ENCODE assay signal across 15 cellular contexts in genomic region chr7:94584113-94584512, GRCh38.
DNase-seq lines count a peak whose midpoint lies in the region; TF ChIP-seq lines count a peak whose summit lies in the region.
"Had no signal": no experiment of that assay in that cellular context is flagged by ENCODE, and none has a peak within 500 bp of the region (broad histone marks: within the 10 kb centered on the region; RNA-seq: fewer than 3 reads in every experiment).

No MANE protein-coding gene starts in this region.

- no peak for TF ChIP-seq POLR2A in suprapubic skin (IDR thresholded peaks at IDR 0.05)

- H3K27ac ChIP-seq in suprapubic skin = no peak overlapping the region
- no peak overlapping the region for H3K27ac ChIP-seq in SK-N-SH (ENCODE audit: low read depth in 2 of 2, low read length in 1 of 2)

- TF ChIP-seq EP300 in suprapubic skin (IDR thresholded peaks at IDR 0.05) (no peak), SK-N-SH (IDR thresholded peaks at IDR 0.05; ENCODE audit: borderline replicate concordance in 1 of 2, low read depth in 1 of 2, low read length in 1 of 2) (no peak)

- H3K36me3 ChIP-seq in suprapubic skin (no peaks in the 10 kb centered on the region), SK-N-SH (replicated peaks in 1 of 2; ENCODE audit: control insufficient read depth in 1 of 2, insufficient read depth in 2 of 2, low read length in 1 of 2) (peaks cover 28 to 37% of the 10 kb centered on the region in 2 experiments)

- H3K27me3 Mint-ChIP-seq in CD14-positive monocyte (ENCODE audit: low read depth in 3 of 3) = no peaks in the 10 kb centered on the region
- H3K27me3 Mint-ChIP-seq: CD4-positive, CD25-positive, alpha-beta regulatory T cell had no signal

- H3K4me3 Mint-ChIP-seq in CD14-positive monocyte = no peak overlapping the region
- H3K4me3 Mint-ChIP-seq: CD4-positive, CD25-positive, alpha-beta regulatory T cell had no signal

- H3K79me2 ChIP-seq in SK-N-SH (ENCODE audit: insufficient read depth) = no peaks in the 10 kb centered on the region

- intact Hi-C loops in CD14-positive monocyte (cut with micrococcal nuclease) = no loop called here

- no peaks in the 10 kb centered on the region for H3K4me1 ChIP-seq in suprapubic skin
- no peaks in the 10 kb centered on the region; a peak in 1 of 4 replicates for H3K4me1 ChIP-seq in SK-N-SH (ENCODE audit: control insufficient read depth in 1 of 2, insufficient read depth in 2 of 2, low read depth in 1 of 2, low read length in 1 of 2)

- H2AFZ ChIP-seq in SK-N-SH (ENCODE audit: low read depth) = no peak overlapping the region

- no peak overlapping the region for H3K4me3 ChIP-seq in suprapubic skin
- no peak overlapping the region for H3K4me3 ChIP-seq in SK-N-SH (ENCODE audit: low read depth in 2 of 2, low read length in 1 of 2)
- H3K4me3 ChIP-seq: K562 had no signal

- no peaks in the 10 kb centered on the region for H3K4me1 Mint-ChIP-seq in CD14-positive monocyte

- no peak overlapping the region for H3K9ac ChIP-seq in SK-N-SH

- TF ChIP-seq CTCF in suprapubic skin (IDR thresholded peaks at IDR 0.05) (no peak), SK-N-SH (IDR thresholded peaks at IDR 0.05) (no peak), CD14-positive monocyte (IDR thresholded peaks at IDR 0.05) (no peak)

- H3K9me3 ChIP-seq in suprapubic skin = no peaks in the 10 kb centered on the region
- H3K9me3 ChIP-seq in SK-N-SH = no peaks in the 10 kb centered on the region

- H3K9me3 Mint-ChIP-seq in CD14-positive monocyte = peaks cover 0 to 4% (median 0%) of the 10 kb centered on the region in 7 donors
- H3K9me3 Mint-ChIP-seq: activated T-helper 2 cell treated with anti-CD3 and anti-CD28 coated beads, Interferon-gamma antibody, Interleukin-2, Interleukin-4, amounts not matched to agents 10 μg/mL and 5 μg/mL and 100 μg/mL, durations not matched to agents 14 hours and 24 hours and 36 hours had no signal

- POLR2A ChIA-PET in SK-N-SH (lab: Yijun Ruan, JAX) = no interaction called here

- no peaks in the 10 kb centered on the region for H3K9me2 ChIP-seq in SK-N-SH

- no peak overlapping the region for H3K27ac Mint-ChIP-seq in CD14-positive monocyte
- H3K27ac Mint-ChIP-seq: activated T-helper 2 cell treated with anti-CD3 and anti-CD28 coated beads, Interferon-gamma antibody, Interleukin-2, Interleukin-4, amounts not matched to agents 10 μg/mL and 5 μg/mL and 100 μg/mL, durations not matched to agents 14 hours and 24 hours and 36 hours; CD4-positive, CD25-positive, alpha-beta regulatory T cell had no signal

- CTCF ChIA-PET in SK-N-SH (lab: Yijun Ruan, JAX) = no interaction called here

- H4K20me1 ChIP-seq in SK-N-SH (ENCODE audit: insufficient read depth) = no peaks in the 10 kb centered on the region

- H3K36me3 Mint-ChIP-seq in CD14-positive monocyte = peaks cover 0 to 6% of the 10 kb centered on the region in 2 donors

- H3K27me3 ChIP-seq in suprapubic skin (no peaks in the 10 kb centered on the region), SK-N-SH (ENCODE audit: insufficient read depth) (no peaks in the 10 kb centered on the region)

- TF ChIP-seq RAD21 in SK-N-SH (IDR thresholded peaks at IDR 0.05; ENCODE audit: low read length) = no peak

- WGBS in suprapubic skin = 87% methylated on average over 1 of the region's 1 CpG
- 93% methylated on average over 1 of the region's 1 CpG for WGBS in SK-N-SH (ENCODE audit: low lambda C conversion rate)

- peak; percentile 21 for DNase-seq in EH (ENCODE audit: low read depth)
- peak; percentile 61 for DNase-seq in NCI-H2029 (lab: John Stamatoyannopoulos, UW)
- DNase-seq in cerebellum (ENCODE audit: low spot score) = peak; percentile 1
- DNase-seq in mucosa of gallbladder (ENCODE audit: low spot score) = peak; percentile 66
- no peak for DNase-seq in suprapubic skin (ENCODE audit: low spot score in 2 of 2)
- no peak for DNase-seq in SK-N-SH
- no peak for DNase-seq in iPS-NIHi11 (ENCODE audit: low spot score)
- DNase-seq in CD14-positive monocyte (ENCODE audit: low spot score) = no peak
- DNase-seq: activated CD4-positive, alpha-beta T cell treated with anti-CD3 and anti-CD28 coated beads, Interleukin-2, amount 50 U/mL, for 1 hour; CD4-positive, CD25-positive, alpha-beta regulatory T cell; NCI-H2081 treated with DMSO at 0.1 percent for 48 hours; stimulated activated naive CD8-positive, alpha-beta T cell treated with anti-CD3 and anti-CD28 coated beads, Interleukin-15, Interleukin-2, amounts not matched to agents 100 U/mL and 50 U/mL, for 24 hours; T-helper 2 cell had no signal

- no peaks in the 10 kb centered on the region for H3F3A ChIP-seq in SK-N-SH (replicated peaks; ENCODE audit: insufficient read depth)

- H3K4me2 ChIP-seq in SK-N-SH = no peak overlapping the region

TF ChIP-seq in SK-N-SH, 30 proteins besides CTCF, POLR2A, EP300 and RAD21:
- no peak for TF ChIP-seq JUND (IDR thresholded peaks at IDR 0.05)
- no peak for TF ChIP-seq GABPA (IDR thresholded peaks at IDR 0.05; ENCODE audit: low read depth)
- no peak for TF ChIP-seq MEF2A (IDR thresholded peaks at IDR 0.05; ENCODE audit: borderline replicate concordance, low read depth)
- no peak for TF ChIP-seq REST (IDR thresholded peaks at IDR 0.05; ENCODE audit: low read depth, low read length)
- no peak for TF ChIP-seq MAX (IDR thresholded peaks at IDR 0.05; ENCODE audit: low read depth)
- no peak for TF ChIP-seq NRF1 (IDR thresholded peaks at IDR 0.05; ENCODE audit: low read depth, low read length)
- no peak for TF ChIP-seq TAF1 (IDR thresholded peaks at IDR 0.05; ENCODE audit: borderline replicate concordance, low read depth, low read length)
- no peak for TF ChIP-seq PBX3 (IDR thresholded peaks at IDR 0.05)
- no peak for TF ChIP-seq USF2 (IDR thresholded peaks at IDR 0.05; ENCODE audit: borderline replicate concordance, low read depth, low read length)
- no peak for TF ChIP-seq FOXM1 (IDR thresholded peaks at IDR 0.05; ENCODE audit: low read depth)
TF ChIP-seq in SK-N-SH: peak in this region for 0.

Comparison
In these comparisons a context has a peak if more than half of its experiments do, and no peak if none do; other contexts are left out.
1. DNase-seq: peak in EH (single experiment), NCI-H2029 (single experiment), cerebellum (single experiment) and mucosa of gallbladder (single experiment); none in suprapubic skin (0 of 2), SK-N-SH (single experiment), iPS-NIHi11 (single experiment) and CD14-positive monocyte (single experiment).